ENCODE assay signal across 10 cellular contexts in the genomic region with DNA sequence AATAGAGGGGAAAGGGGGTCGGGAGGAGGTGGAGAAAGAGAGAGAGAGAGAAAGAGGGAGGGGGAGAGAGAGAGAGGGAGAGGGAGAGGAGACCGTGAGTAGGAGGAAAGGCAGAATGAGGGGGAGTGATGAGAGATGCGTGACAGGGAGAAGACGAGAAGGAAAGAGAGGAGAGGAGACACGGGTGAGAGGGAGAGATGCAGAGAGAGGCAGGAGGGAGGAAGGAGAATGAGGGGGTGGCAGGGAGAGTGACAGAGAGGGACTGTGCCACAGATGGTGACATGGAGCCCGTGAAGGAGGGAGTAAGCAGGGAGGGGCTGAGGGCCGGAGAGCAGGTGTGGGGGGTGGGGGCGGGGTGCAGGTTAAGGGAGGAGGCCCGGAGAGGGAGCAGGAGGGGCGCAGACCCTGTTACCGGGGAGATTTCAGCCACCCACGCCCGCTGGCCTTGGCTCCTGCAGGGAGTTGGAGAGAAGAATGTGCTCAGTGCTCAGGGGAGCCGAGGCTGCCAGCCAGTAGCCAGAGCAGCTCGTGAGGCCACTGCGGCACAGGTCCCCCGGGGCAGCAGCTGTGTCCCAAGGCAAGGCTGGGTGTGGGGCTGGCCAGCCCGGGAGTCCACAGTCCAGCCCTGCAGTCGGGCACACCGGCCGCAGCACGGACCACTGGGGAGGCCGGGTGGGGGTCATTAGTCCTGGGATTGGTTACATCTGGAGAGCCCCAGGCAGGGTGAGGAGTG. TPM values are rescaled to one million over a fixed set of nuclear protein-coding genes. Genes with fewer than 3 reads are reported as not detected.
DNase-seq lines count a peak whose midpoint lies in the region; ATAC-seq, FAIRE-seq and TF ChIP-seq lines count a peak whose summit lies in the region.
"Had no signal": no experiment of that assay in that cellular context is flagged by ENCODE, and none has a peak within 500 bp of the region (broad histone marks: within the 10 kb centered on the region; RNA-seq: fewer than 3 reads in every experiment).

A gene (minus strand): TSS at position 304 of the 733 bp plus-strand sequence. CDS start 4,674 bp downstream, outside the sequence.

- FAIRE-seq in GM12878 (lab: Jason Lieb, UNC), result no peak

- peak within 1 kb of the TSS; percentile 80 for H3K23ac ChIP-seq in mesendoderm (ENCODE audit: low read length)

- TF ChIP-seq CTCF in BE2C (IDR thresholded peaks at IDR 0.05; ENCODE audit: low read depth, low read length) (no peak), HCT116 (IDR thresholded peaks at IDR 0.05 in 2 of 3, conservative IDR thresholded peaks at IDR 0.05 in 1 of 3; ENCODE audit: borderline replicate concordance in 1 of 3, insufficient read depth in 1 of 3, low read depth in 2 of 3, low read length in 2 of 3) (no peak), GM12878 (IDR thresholded peaks at IDR 0.05 in 2 of 3, conservative IDR thresholded peaks at IDR 0.05 in 1 of 3; ENCODE audit: control insufficient read depth in 2 of 3, extremely low read depth in 1 of 3, insufficient read depth in 1 of 3, low read depth in 3 of 3, low read length in 3 of 3) (no peak)

- H3K27ac ChIP-seq in HCT116 (ENCODE audit: low read depth, low read length) (no peak within 1 kb of the TSS), GM12878 (ENCODE audit: control insufficient read depth, insufficient read depth) (no peak within 1 kb of the TSS), mesendoderm (ENCODE audit: low read depth, low read length) (no peak within 1 kb of the TSS)

- H3K4me2 ChIP-seq in HCT116 (ENCODE audit: low read length) (no peak within 1 kb of the TSS), GM12878 (ENCODE audit: control insufficient read depth, insufficient read depth) (no peak within 1 kb of the TSS), mesendoderm (ENCODE audit: low read length) (no peak within 1 kb of the TSS)

- DNase-seq in BE2C, result peak; percentile 58
- DNase-seq in HCT116 (ENCODE audit: low read depth, low spot score), result no peak
- DNase-seq in GM12878 (ENCODE audit: low read depth, low spot score), result no peak
- DNase-seq in mesendoderm, result no peak
- DNase-seq in midbrain (lab: John Stamatoyannopoulos, UW), result no peak
- DNase-seq in middle frontal gyrus (ENCODE audit: extremely low spot score, low spot score), result no peak
- DNase-seq in NOMO-1 treated with dmso at 0.1 percent for 144 hours (lab: John Stamatoyannopoulos, UW; ENCODE audit: unreplicated experiment), result no peak
- no peak for DNase-seq in cerebellar nuclear complex (lab: John Stamatoyannopoulos, UW)
- DNase-seq: NCI-H187 treated with DMSO at 0.1 percent for 48 hours had no signal

- POLR2A ChIA-PET in HCT116 (lab: Charles Lee), result no interaction called here
- POLR2A ChIA-PET in GM12878 (lab: Charles Lee), result no interaction called here

- H4K20me1 ChIP-seq in HCT116 (ENCODE audit: insufficient read depth) (no peaks in the 10 kb centered on the region), GM12878 (ENCODE audit: control insufficient read depth, insufficient read depth) (no peaks in the 10 kb centered on the region)

- H3K4me1 ChIP-seq in BE2C (no peaks in the 10 kb centered on the region; the same call in none of the 2 replicates), HCT116 (ENCODE audit: control insufficient read depth in 1 of 2, insufficient read depth in 2 of 2, low read length in 2 of 2) (no peaks in the 10 kb centered on the region), GM12878 (ENCODE audit: control insufficient read depth, insufficient read depth, low read length) (peaks cover 20% of the 10 kb centered on the region), mesendoderm (ENCODE audit: control insufficient read depth, low read depth, low read length) (no peaks in the 10 kb centered on the region)

- 53% methylated on average over 21 of the region's 23 CpGs for WGBS in GM12878 (ENCODE audit: insufficient coverage, insufficient replicate concordance, low lambda C conversion rate, missing lambda C conversion rate)
- no CpG with 5 or more reads among the region's 23 CpGs for WGBS in mesendoderm (ENCODE audit: extremely low coverage, insufficient coverage, low lambda C conversion rate)

- no peaks in the 10 kb centered on the region for H3K79me1 ChIP-seq in mesendoderm (ENCODE audit: low read length)

- no peak within 1 kb of the TSS for H2BK120ac ChIP-seq in mesendoderm (ENCODE audit: low read depth, low read length)

- H2BK5ac ChIP-seq in mesendoderm (ENCODE audit: low read length), result no peak within 1 kb of the TSS

- RAD21 ChIA-PET in HCT116 (lab: Charles Lee; ENCODE audit: low non-redundant PET in 1 of 2, low total read pairs in 2 of 2, uncharacterized antibody in 2 of 2, unreplicated experiment in 2 of 2) (no interaction called here), GM12878 (lab: Charles Lee; ENCODE audit: unreplicated experiment) (no interaction called here)

- SMC1A ChIA-PET in GM12878 (lab: Charles Lee; ENCODE audit: uncharacterized antibody, unreplicated experiment), result no interaction called here

- TF ChIP-seq POLR2A in HCT116 (IDR thresholded peaks at IDR 0.05; ENCODE audit: borderline replicate concordance, extremely low read depth, insufficient read depth, insufficient read length), result no peak
- 0 out of 2 replicates have a peak, but pooled peaks have one; percentile 9 for TF ChIP-seq POLR2A in GM12878 (IDR thresholded peaks at IDR 0.05; ENCODE audit: low read depth, low read length)

- intact Hi-C loops in HCT116 (cut with micrococcal nuclease) (no loop called here), GM12878 (cut with micrococcal nuclease; ENCODE audit: unreplicated experiment) (no loop called here)

- H3K36me3 ChIP-seq in BE2C (no peaks in the 10 kb centered on the region), HCT116 (ENCODE audit: control insufficient read depth in 1 of 2, insufficient read depth in 2 of 2, low read length in 2 of 2) (no peaks in the 10 kb centered on the region), GM12878 (ENCODE audit: control insufficient read depth in 2 of 2, insufficient read depth in 2 of 2, low read length in 1 of 2) (no peaks in the 10 kb centered on the region; a peak in 3 of 4 replicates), mesendoderm (ENCODE audit: control insufficient read depth, insufficient read depth, low read length) (no peaks in the 10 kb centered on the region)

- no peak within 1 kb of the TSS for H3K18ac ChIP-seq in mesendoderm (ENCODE audit: low read length)

- in situ Hi-C loops in GM12878 (cut with MboI), result loop anchor here (25.0 kb wide), 1 partner anchor 1825 kb away; a partner anchor contains a TSS

- CTCF ChIA-PET in HCT116 (lab: Charles Lee), result no interaction called here
- CTCF ChIA-PET in GM12878 (lab: Yijun Ruan, JAX), result interaction anchor here (1.1 kb wide), 1 partner anchor 48 kb away, joined by 3 read pairs; no protein-coding TSS in a partner anchor

- H3K79me2 ChIP-seq in HCT116 (ENCODE audit: insufficient read depth, low read length) (no peaks in the 10 kb centered on the region), GM12878 (ENCODE audit: control insufficient read depth, insufficient read depth, low read length) (no peaks in the 10 kb centered on the region; the same call in 1 of the 2 replicates), mesendoderm (ENCODE audit: control insufficient read depth, insufficient read depth, low read length) (no peaks in the 10 kb centered on the region)

- no peak within 1 kb of the TSS for H3K4ac ChIP-seq in mesendoderm (ENCODE audit: low read depth, low read length)

- H4K5ac ChIP-seq in mesendoderm (ENCODE audit: low read length), result no peak within 1 kb of the TSS

- H2AK5ac ChIP-seq in mesendoderm (ENCODE audit: low read length), result no peak within 1 kb of the TSS

- H3K9me3 ChIP-seq in BE2C, result no peaks in the 10 kb centered on the region
- H3K9me3 ChIP-seq in HCT116 (ENCODE audit: control insufficient read depth in 1 of 2, insufficient read depth in 1 of 2, low read depth in 1 of 2, low read length in 2 of 2), result no peaks in the 10 kb centered on the region
- no peaks in the 10 kb centered on the region for H3K9me3 ChIP-seq in GM12878 (replicated peaks; ENCODE audit: control insufficient read depth, insufficient read depth, low read length)

- no peak within 1 kb of the TSS for H2BK15ac ChIP-seq in mesendoderm (replicated peaks; ENCODE audit: low read depth)

- no peak for TF ChIP-seq EP300 in GM12878 (IDR thresholded peaks at IDR 0.05; ENCODE audit: borderline replicate concordance in 1 of 2, control insufficient read depth in 1 of 2, low read depth in 2 of 2, low read length in 2 of 2)

- H3K9ac ChIP-seq in HCT116 (ENCODE audit: low read length) (no peak within 1 kb of the TSS), GM12878 (ENCODE audit: control insufficient read depth, insufficient read depth, low read length) (no peak within 1 kb of the TSS), mesendoderm (ENCODE audit: low read length) (peak within 1 kb of the TSS; percentile 38)

- no peak within 1 kb of the TSS for H4K8ac ChIP-seq in mesendoderm (ENCODE audit: low read depth, low read length)

- no peak for TF ChIP-seq RAD21 in HCT116 (IDR thresholded peaks at IDR 0.05; ENCODE audit: low read depth)
- no peak for TF ChIP-seq RAD21 in GM12878 (IDR thresholded peaks at IDR 0.05; ENCODE audit: insufficient read depth, low read depth, low read length)

- ATAC-seq in HCT116, result 0 out of 2 replicates have a peak, but pooled peaks have one; percentile 17
- 0 out of 3 replicates have a peak, but pooled peaks have one; percentile 9 for ATAC-seq in GM12878

- BruUV-seq in HCT116 (replicated peaks; lab: Mats Ljungman, UMichigan) (no TSS peak), GM12878 (replicated peaks; lab: Mats Ljungman, UMichigan) (no TSS peak)

- H3K27me3 ChIP-seq in BE2C, result no peaks in the 10 kb centered on the region
- H3K27me3 ChIP-seq in HCT116 (ENCODE audit: insufficient read depth, low read length), result no peaks in the 10 kb centered on the region
- no peaks in the 10 kb centered on the region for H3K27me3 ChIP-seq in GM12878 (replicated peaks in 1 of 2; ENCODE audit: control insufficient read depth in 2 of 2, insufficient read depth in 2 of 2, low read length in 1 of 2)
- H3K27me3 ChIP-seq in mesendoderm (ENCODE audit: insufficient read depth, low read length, poor library complexity), result no peaks in the 10 kb centered on the region

- peak within 1 kb of the TSS; percentile 60 for H3K56ac ChIP-seq in mesendoderm (ENCODE audit: low read length)

- H3K9me2 ChIP-seq in HCT116 (ENCODE audit: insufficient read depth), result no peaks in the 10 kb centered on the region

- H2AFZ ChIP-seq in HCT116 (ENCODE audit: low read depth, low read length, poor library complexity, severe bottlenecking) (no peak within 1 kb of the TSS), GM12878 (ENCODE audit: control insufficient read depth, low read depth, low read length) (no peak within 1 kb of the TSS)

- H3K4me3 ChIP-seq in BE2C (ENCODE audit: low read depth, low read length), result peak within 1 kb of the TSS; percentile 15
- no peak within 1 kb of the TSS for H3K4me3 ChIP-seq in HCT116 (replicated peaks in 1 of 2; ENCODE audit: low read depth in 1 of 2, low read length in 2 of 2)
- H3K4me3 ChIP-seq in GM12878, result no peak within 1 kb of the TSS
- H3K4me3 ChIP-seq in mesendoderm (ENCODE audit: low read length), result no peak within 1 kb of the TSS

RNA-seq across cellular contexts. Expression of the gene that starts here (rescaled TPM):
- polyA plus RNA-seq in BE2C (2012; ENCODE audit: insufficient read depth, insufficient read length, low read depth), result 1.7 TPM
- total RNA-seq in HCT116 (2021; ENCODE audit: unreplicated experiment), result not detected
- polyA plus RNA-seq in HCT116 (2012), result 0.04 TPM in 1 of 2 replicates, not detected in the other
- 12.3 and 12.5 TPM in 2 replicates for total RNA-seq in GM12878 (2013; cell fraction: nucleolus; rRNA removed)
- total RNA-seq in GM12878 (2014; rRNA removed), result 3.6 and 4.5 TPM in 2 replicates
- 2.5 and 2.8 TPM in 2 replicates for total RNA-seq in GM12878 (2014; rRNA removed; fragmentation: Illumina TruSeq; extraction: Trizol)
- 4.5 TPM in 2 replicates for total RNA-seq in GM12878 (2021)
- 2.6 TPM for polyA plus RNA-seq in GM12878 (2011; ENCODE audit: low read depth)
- polyA plus RNA-seq in GM12878 (2011; rRNA removed), result 3.6 and 4.3 TPM in 2 replicates
- 4.7 and 5.3 TPM in 2 replicates for polyA plus RNA-seq in GM12878 (2011; cell fraction: cytosol; rRNA removed)
- polyA plus RNA-seq in GM12878 (2011; cell fraction: nucleus; rRNA removed), result 10.9 and 11.1 TPM in 2 replicates
- 5.5 and 6.9 TPM in 2 replicates for polyA plus RNA-seq in GM12878 (2012)
- 1.6 and 2.3 TPM in 2 replicates for polyA plus RNA-seq in GM12878 (2014; fragmentation: Illumina TruSeq; extraction: Trizol)
- polyA plus RNA-seq in GM12878 (2014; fragmentation: Nextera tagmentation; extraction: Ambion mirVana), result under 1 TPM; 0.03 to 0.46 TPM
- 4.0 and 4.3 TPM in 2 replicates for polyA plus RNA-seq in GM12878 (2014; rRNA removed)
- polyA plus RNA-seq in GM12878 (2016; fragmentation: Nextera tagmentation; extraction: Ambion mirVana), result 1 to 10 TPM in 1 of 2 experiments, under 1 TPM in 1; 0.74 to 1.2 TPM
- polyA minus RNA-seq in GM12878 (2011; rRNA and poly(A)+ RNA removed), result 6.1 and 11.3 TPM in 2 replicates
- polyA minus RNA-seq in GM12878 (2011; cell fraction: cytosol; rRNA and poly(A)+ RNA removed), result 2.7 and 3.5 TPM in 2 replicates
- 3.1 and 4.2 TPM in 2 replicates for polyA minus RNA-seq in GM12878 (2011; cell fraction: nucleus; rRNA and poly(A)+ RNA removed)
- polyA plus RNA-seq in mesendoderm (2013, experiment 1 of 2), result 0.03 TPM
- 0.01 TPM for polyA plus RNA-seq in mesendoderm (2013, experiment 2 of 2)
- total RNA-seq: H4 had no signal

Comparison
In these comparisons a context has a peak if more than half of its experiments do, and no peak if none do; other contexts are left out.
1. Peak in ATAC-seq in HCT116; RNA of the gene not detected or under 1 TPM.